ENCODE assay signal across 24 cellular contexts in the genomic region with DNA sequence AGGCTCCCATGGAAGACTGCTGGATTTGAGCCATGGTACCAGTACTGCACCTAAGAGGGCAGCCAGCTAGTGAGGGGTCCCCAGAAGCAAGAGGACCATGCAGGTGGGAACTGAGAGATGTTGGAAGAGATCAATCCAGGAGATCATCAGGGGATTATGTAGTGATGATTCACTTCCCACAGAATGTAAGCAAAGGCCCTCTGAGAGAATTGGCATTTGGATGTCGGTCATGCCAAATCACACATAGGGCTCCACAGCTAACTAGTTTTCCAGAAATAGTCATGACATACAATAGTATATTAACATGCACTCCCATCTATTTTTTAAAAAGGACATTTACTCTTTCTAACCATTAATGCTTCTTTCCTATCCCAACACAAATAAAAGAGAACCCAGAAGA.
A peak's percentile ranks its signal among the peaks of the same experiment; 100 is the strongest.
DNase-seq lines count a peak whose midpoint lies in the region; ATAC-seq and TF ChIP-seq lines count a peak whose summit lies in the region.
"Had no signal": no experiment of that assay in that cellular context is flagged by ENCODE, and none has a peak within 500 bp of the region (broad histone marks: within the 10 kb centered on the region; RNA-seq: fewer than 3 reads in every experiment).

No MANE protein-coding gene starts in this region.

- H3K27ac Mint-ChIP-seq in stimulated activated naive B cell treated with anti-CD40 and anti-IgM and Interleukin-4, amounts not matched to agents 10 μg/mL and 1 μg/mL and 100 μg/mL, for 72 hours, result peak overlapping the region; percentile 21

- no peak for TF ChIP-seq RAD21 in IMR-90 (IDR thresholded peaks at IDR 0.05; ENCODE audit: low read length)

- H3K4me1 ChIP-seq in IMR-90 (ENCODE audit: control insufficient read depth, insufficient read depth, low read length), result peaks cover 5% of the 10 kb centered on the region
- H3K4me1 ChIP-seq: A549, SJSA1 had no signal

- H3K23ac ChIP-seq in IMR-90 (ENCODE audit: low read depth, low read length), result peak overlapping the region; percentile 98

- peak overlapping the region; percentile 98 for H2BK20ac ChIP-seq in IMR-90 (ENCODE audit: low read depth, low read length)

- H2AK9ac ChIP-seq in IMR-90 (replicated peaks; ENCODE audit: low read depth, low read length, poor library complexity), result peak overlapping the region; percentile 20

- peak overlapping the region; percentile 89 for H2AK5ac ChIP-seq in IMR-90 (ENCODE audit: low read depth, low read length)

- no peak for TF ChIP-seq POLR2A in IMR-90 (IDR thresholded peaks at IDR 0.05; ENCODE audit: low read depth, low read length)

- ATAC-seq in IMR-90 (ENCODE audit: low read depth), result peak; percentile 68
- no peak for ATAC-seq in stimulated activated naive B cell treated with anti-CD40 and anti-IgM and Interleukin-4, amounts not matched to agents 10 μg/mL and 1 μg/mL and 100 μg/mL, for 72 hours (replicated peaks)
- ATAC-seq in HG03457 (IDR thresholded peaks at IDR 0.05; ENCODE audit: unreplicated experiment), result no peak
- ATAC-seq in GM18867 (IDR thresholded peaks at IDR 0.05; ENCODE audit: unreplicated experiment), result no peak
- ATAC-seq in GM18858 (IDR thresholded peaks at IDR 0.05; ENCODE audit: unreplicated experiment), result no peak
- ATAC-seq: A549, HepG2, K562 had no signal

- in situ Hi-C loops in IMR-90 (cut with MboI; ENCODE audit: low sequenced_read_pairs), result loop anchor here (10.0 kb wide), 1 partner anchor 984 kb away; no protein-coding TSS in a partner anchor

- no peaks in the 10 kb centered on the region for H3K27me3 ChIP-seq in IMR-90 (ENCODE audit: control insufficient read depth, insufficient read depth, low read length)
- H3K27me3 ChIP-seq: SJSA1 had no signal

- H2BK15ac ChIP-seq in IMR-90 (ENCODE audit: low read depth, low read length), result peak overlapping the region; percentile 95; the same call in 2 of the 3 replicates

- peak overlapping the region; percentile 98 for H3K14ac ChIP-seq in IMR-90 (replicated peaks; ENCODE audit: low read depth, low read length)

- H3K56ac ChIP-seq in IMR-90 (ENCODE audit: extremely low read depth, insufficient read depth, low read length), result no peak overlapping the region; the same call in 1 of the 2 replicates

- H3K27ac ChIP-seq in IMR-90 (ENCODE audit: insufficient read depth, low read length), result peak overlapping the region; percentile 46
- H3K27ac ChIP-seq: A549, SJSA1 had no signal

- H3K9me1 ChIP-seq in IMR-90 (ENCODE audit: insufficient read depth, low read length), result peaks cover 3% of the 10 kb centered on the region; the same call in 1 of the 2 replicates

- H4K8ac ChIP-seq in IMR-90 (ENCODE audit: low read depth in 2 of 2, low read length in 2 of 2), result peak overlapping the region; percentile 51 to 91

- intact Hi-C loops in IMR-90 (cut with micrococcal nuclease), result no loop called here

- dilution Hi-C loops in IMR-90 (cut with HindIII; ENCODE audit: low sequenced_read_pairs, unreplicated experiment), result no loop called here

- H3K36me3 Mint-ChIP-seq in stimulated activated naive B cell treated with anti-CD40 and anti-IgM and Interleukin-4, amounts not matched to agents 10 μg/mL and 1 μg/mL and 100 μg/mL, for 72 hours, result no peaks in the 10 kb centered on the region

- no peak overlapping the region for H3K4me3 Mint-ChIP-seq in stimulated activated naive B cell treated with anti-CD40 and anti-IgM and Interleukin-4, amounts not matched to agents 10 μg/mL and 1 μg/mL and 100 μg/mL, for 72 hours

- no peaks in the 10 kb centered on the region for H3K9me3 ChIP-seq in IMR-90 (ENCODE audit: control insufficient read depth, insufficient read depth, low read length)
- H3K9me3 ChIP-seq: A549, SJSA1 had no signal

- H2BK120ac ChIP-seq in IMR-90 (ENCODE audit: low read depth, low read length), result peak overlapping the region; percentile 99

- no peak overlapping the region for H3K4me3 ChIP-seq in AG10803 (ENCODE audit: low read length)
- no peak overlapping the region for H3K4me3 ChIP-seq in IMR-90 (ENCODE audit: insufficient read depth, low read depth, low read length)
- H3K4me3 ChIP-seq: A549, K562, SJSA1 had no signal

- peak overlapping the region; percentile 91; the same call in 1 of the 2 replicates for H4K5ac ChIP-seq in IMR-90 (ENCODE audit: low read depth, low read length)

- peaks cover 4 to 5% of the 10 kb centered on the region in 2 donors for H3K27me3 Mint-ChIP-seq in stimulated activated naive B cell treated with anti-CD40 and anti-IgM and Interleukin-4, amounts not matched to agents 10 μg/mL and 1 μg/mL and 100 μg/mL, for 72 hours

- H2BK5ac ChIP-seq in IMR-90 (ENCODE audit: low read depth, low read length, poor library complexity, severe bottlenecking), result peak overlapping the region; percentile 57

- peak overlapping the region; percentile 98 for H3K4ac ChIP-seq in IMR-90 (ENCODE audit: low read depth, low read length)

- H2AFZ ChIP-seq in IMR-90 (replicated peaks; ENCODE audit: low read length, poor library complexity), result peak overlapping the region; percentile 78

- BruUV-seq in IMR-90 (replicated peaks; lab: Mats Ljungman, UMichigan), result no TSS peak

- peak overlapping the region; percentile 80; the same call in 1 of the 2 replicates for H4K91ac ChIP-seq in IMR-90 (ENCODE audit: insufficient read depth, low read depth, low read length)

- DNase-seq in AG10803 (ENCODE audit: low read depth), result peak; percentile 71
- peak; percentile 70 for DNase-seq in IMR-90
- DNase-seq in fibroblast of gingiva (ENCODE audit: low read depth), result peak; percentile 19
- DNase-seq in stimulated activated naive B cell treated with anti-CD40 and anti-IgM and Interleukin-4, amounts not matched to agents 10 μg/mL and 1 μg/mL and 100 μg/mL, for 72 hours, result no peak
- DNase-seq: Calu3; DMS79 treated with DMSO at 0.1 percent for 48 hours; Kasumi-1; NCI-H1048; NCI-H1417; NCI-H1694; NCI-H2029 treated with DMSO at 0.1 percent for 48 hours; NCI-H446 treated with DMSO at 0.1 percent for 48 hours; NCI-H526; NCI-H82; NK-92 treated with Interleukin-12 subunit alpha and Interleukin-12 subunit beta, amount 100 ng/mL, for 24 hours; Right ventricle myocardium superior; RPMI8226 had no signal

- no peaks in the 10 kb centered on the region for H3K4me1 Mint-ChIP-seq in stimulated activated naive B cell treated with anti-CD40 and anti-IgM and Interleukin-4, amounts not matched to agents 10 μg/mL and 1 μg/mL and 100 μg/mL, for 72 hours

- H3K79me1 ChIP-seq in IMR-90 (ENCODE audit: low read depth in 1 of 2, low read length in 2 of 2), result no peaks in the 10 kb centered on the region

- H3K36me3 ChIP-seq in IMR-90 (ENCODE audit: control insufficient read depth, insufficient read depth, low read length), result no peaks in the 10 kb centered on the region
- H3K36me3 ChIP-seq: SJSA1 had no signal

- no CpG with 5 or more reads among the region's 1 CpG for WGBS in IMR-90 (ENCODE audit: extremely low coverage in 2 of 2, insufficient read length in 1 of 2), 2 experiments

- H3K9me3 Mint-ChIP-seq in stimulated activated naive B cell treated with anti-CD40 and anti-IgM and Interleukin-4, amounts not matched to agents 10 μg/mL and 1 μg/mL and 100 μg/mL, for 72 hours, result no peaks in the 10 kb centered on the region

- no peak overlapping the region for H3K4me2 ChIP-seq in IMR-90 (ENCODE audit: low read depth, low read length)
- H3K4me2 ChIP-seq: A549 had no signal

- no peak overlapping the region for H3K9ac ChIP-seq in IMR-90 (ENCODE audit: low read depth, low read length)

- H4K20me1 ChIP-seq in IMR-90 (ENCODE audit: insufficient read depth, low read length), result no peaks in the 10 kb centered on the region

- TF ChIP-seq CTCF in AG10803 (conservative IDR thresholded peaks at IDR 0.05; ENCODE audit: low read length), result no peak
- TF ChIP-seq CTCF in IMR-90 (conservative IDR thresholded peaks at IDR 0.05; ENCODE audit: low read depth, low read length), result no peak

- H3K18ac ChIP-seq in IMR-90 (ENCODE audit: low read depth, low read length), result peak overlapping the region; percentile 93

- POLR2A ChIA-PET in IMR-90 (lab: Charles Lee; ENCODE audit: unreplicated experiment), result no interaction called here

- CTCF ChIA-PET in IMR-90 (lab: Yijun Ruan, JAX), result interaction anchor here (0.5 to 1.9 kb wide), 2 partner anchors 274 to 289 kb away, joined by 3 to 6 read pairs; no protein-coding TSS in a partner anchor

TF ChIP-seq in IMR-90, 13 proteins besides CTCF, POLR2A, EP300 and RAD21:
- TF ChIP-seq RCOR1 (IDR thresholded peaks at IDR 0.05; ENCODE audit: insufficient replicate concordance, low read length), result no peak
- TF ChIP-seq MAFK (IDR thresholded peaks at IDR 0.05; ENCODE audit: low read depth, low read length), result no peak
- TF ChIP-seq NFE2L2 (IDR thresholded peaks at IDR 0.05; ENCODE audit: low read depth, low read length), result no peak
- no peak for TF ChIP-seq CEBPB (IDR thresholded peaks at IDR 0.05; ENCODE audit: low read depth, low read length)
- no peak for TF ChIP-seq RFX5 (IDR thresholded peaks at IDR 0.05; ENCODE audit: low read depth, low read length)
- TF ChIP-seq, protein P1, sequence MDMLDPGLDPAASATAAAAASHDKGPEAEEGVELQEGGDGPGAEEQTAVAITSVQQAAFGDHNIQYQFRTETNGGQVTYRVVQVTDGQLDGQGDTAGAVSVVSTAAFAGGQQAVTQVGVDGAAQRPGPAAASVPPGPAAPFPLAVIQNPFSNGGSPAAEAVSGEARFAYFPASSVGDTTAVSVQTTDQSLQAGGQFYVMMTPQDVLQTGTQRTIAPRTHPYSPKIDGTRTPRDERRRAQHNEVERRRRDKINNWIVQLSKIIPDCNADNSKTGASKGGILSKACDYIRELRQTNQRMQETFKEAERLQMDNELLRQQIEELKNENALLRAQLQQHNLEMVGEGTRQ (IDR thresholded peaks at IDR 0.05; ENCODE audit: low read depth, low read length), result no peak
- no peak for TF ChIP-seq FOS (IDR thresholded peaks at IDR 0.05; ENCODE audit: low read depth, low read length)
- TF ChIP-seq MXI1 (IDR thresholded peaks at IDR 0.05; ENCODE audit: borderline replicate concordance, low read depth, low read length), result no peak
- TF ChIP-seq BHLHE40 (IDR thresholded peaks at IDR 0.05; ENCODE audit: low read depth, low read length), result no peak
- no peak for TF ChIP-seq CHD1 (IDR thresholded peaks at IDR 0.05; ENCODE audit: low read depth, low read length)
- TF ChIP-seq, protein P2, sequence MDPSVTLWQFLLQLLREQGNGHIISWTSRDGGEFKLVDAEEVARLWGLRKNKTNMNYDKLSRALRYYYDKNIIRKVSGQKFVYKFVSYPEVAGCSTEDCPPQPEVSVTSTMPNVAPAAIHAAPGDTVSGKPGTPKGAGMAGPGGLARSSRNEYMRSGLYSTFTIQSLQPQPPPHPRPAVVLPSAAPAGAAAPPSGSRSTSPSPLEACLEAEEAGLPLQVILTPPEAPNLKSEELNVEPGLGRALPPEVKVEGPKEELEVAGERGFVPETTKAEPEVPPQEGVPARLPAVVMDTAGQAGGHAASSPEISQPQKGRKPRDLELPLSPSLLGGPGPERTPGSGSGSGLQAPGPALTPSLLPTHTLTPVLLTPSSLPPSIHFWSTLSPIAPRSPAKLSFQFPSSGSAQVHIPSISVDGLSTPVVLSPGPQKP (IDR thresholded peaks at IDR 0.05; ENCODE audit: borderline replicate concordance, low read depth, low read length), result no peak
- TF ChIP-seq SMC3 (IDR thresholded peaks at IDR 0.05; ENCODE audit: low read depth, low read length), result no peak
- no peak for TF ChIP-seq MAZ (IDR thresholded peaks at IDR 0.05; ENCODE audit: borderline replicate concordance, low read depth, low read length)
TF ChIP-seq in IMR-90: peak in this region for 0.
